ENCODE assay signal across 1 cellular context in the genomic region with DNA sequence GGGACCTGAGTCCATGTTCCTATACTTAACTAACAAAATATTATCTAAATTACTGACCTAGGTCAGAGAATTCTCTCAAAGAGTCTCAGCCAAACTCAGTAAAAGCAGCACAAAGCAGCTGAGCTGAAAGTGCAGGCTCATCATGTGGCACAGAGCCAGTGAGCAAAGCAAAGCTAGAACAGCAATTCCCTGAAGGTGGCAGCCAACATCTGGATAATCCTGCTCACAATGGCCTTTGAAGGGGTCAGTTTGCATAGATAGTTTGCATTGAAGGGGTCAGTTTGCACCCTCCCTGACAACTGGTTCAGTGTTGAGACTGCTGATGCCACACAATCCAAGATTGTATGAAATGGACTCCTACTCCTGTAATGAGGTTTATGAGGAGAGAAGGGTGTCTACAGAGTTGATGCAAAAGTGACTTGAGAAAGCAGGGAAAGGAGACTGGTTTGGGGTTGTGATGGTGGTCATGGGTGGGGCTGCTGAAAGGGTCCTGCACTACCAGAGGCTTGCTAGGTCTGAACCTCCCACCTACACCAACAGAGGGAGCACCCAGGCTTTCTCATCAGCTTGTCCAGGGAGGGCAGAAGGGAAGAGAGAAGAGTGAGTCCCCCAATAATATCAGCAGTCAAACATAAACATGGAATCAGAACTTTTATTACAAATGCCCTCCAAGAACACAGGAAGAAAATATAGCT.
TF ChIP-seq lines count a peak whose summit lies in the region.

No MANE protein-coding gene starts in this region.

TF ChIP-seq in GM12878, 131 proteins besides CTCF, POLR2A, EP300 and RAD21:
- TF ChIP-seq IKZF2 (IDR thresholded peaks at IDR 0.05) (peak in 1 of 2 experiments; percentile 36; a peak in 1 of 4 replicates), HDAC2 (IDR thresholded peaks at IDR 0.05) (no peak), ATF7 (IDR thresholded peaks at IDR 0.05; ENCODE audit: low read depth) (peak; percentile 19; the same call in 1 of the 2 replicates), SMAD5 (IDR thresholded peaks at IDR 0.05; ENCODE audit: low read depth) (no peak), NFXL1 (IDR thresholded peaks at IDR 0.05; ENCODE audit: borderline replicate concordance) (no peak), SUPT20H (IDR thresholded peaks at IDR 0.05; ENCODE audit: borderline replicate concordance, control insufficient read depth, low read depth, low read length) (no peak), MTA2 (IDR thresholded peaks at IDR 0.05; ENCODE audit: low read depth) (no peak), CHD2 (IDR thresholded peaks at IDR 0.05; ENCODE audit: borderline replicate concordance, low read depth, low read length) (no peak), SRF (IDR thresholded peaks at IDR 0.05; ENCODE audit: low read depth in 2 of 2, low read length in 2 of 2) (no peak), DPF2 (IDR thresholded peaks at IDR 0.05) (no peak), MYC (IDR thresholded peaks at IDR 0.05; ENCODE audit: insufficient read depth, insufficient read length, insufficient replicate concordance, low read length, severe bottlenecking) (no peak), HCFC1 (IDR thresholded peaks at IDR 0.05; ENCODE audit: low read length) (no peak), KLF5 (IDR thresholded peaks at IDR 0.05; ENCODE audit: partially characterized antibody) (no peak), NFYA (IDR thresholded peaks at IDR 0.05; ENCODE audit: borderline replicate concordance, low read depth, low read length) (no peak), NBN (IDR thresholded peaks at IDR 0.05) (peak; percentile 55; the same call in 1 of the 2 replicates), MEF2B (IDR thresholded peaks at IDR 0.05; ENCODE audit: partially characterized antibody, poor library complexity, severe bottlenecking) (no peak), YY1 (IDR thresholded peaks at IDR 0.05; ENCODE audit: low read depth, low read length) (0 out of 2 replicates have a peak, but pooled peaks have one; percentile 12), SMARCA5 (IDR thresholded peaks at IDR 0.05) (peak; percentile 70; the same call in 1 of the 2 replicates), HDGF (IDR thresholded peaks at IDR 0.05) (peak; percentile 66; the same call in 1 of the 2 replicates), JUNB (IDR thresholded peaks at IDR 0.05) (no peak), LARP7 (IDR thresholded peaks at IDR 0.05) (no peak), PML (IDR thresholded peaks at IDR 0.05; ENCODE audit: low read length) (no peak), SMC3 (IDR thresholded peaks at IDR 0.05; ENCODE audit: borderline replicate concordance, low read length) (peak; percentile 48; the same call in 1 of the 2 replicates), KDM1A (IDR thresholded peaks at IDR 0.05; ENCODE audit: borderline replicate concordance) (no peak), IKZF1 (conservative IDR thresholded peaks at IDR 0.05) (peak; percentile 48; the same call in 1 of the 2 replicates), SIX5 (IDR thresholded peaks at IDR 0.05; ENCODE audit: low read depth, low read length, severe bottlenecking) (no peak), POLR2AphosphoS2 (IDR thresholded peaks at IDR 0.05; ENCODE audit: low read depth, low read length) (0 out of 2 replicates have a peak, but pooled peaks have one; percentile 41), CEBPB (IDR thresholded peaks at IDR 0.05; ENCODE audit: borderline replicate concordance in 1 of 2, low read depth in 2 of 2, low read length in 2 of 2) (no peak), BACH1 (IDR thresholded peaks at IDR 0.05; ENCODE audit: borderline replicate concordance) (no peak), RFX5 (IDR thresholded peaks at IDR 0.05; ENCODE audit: low read depth, low read length) (peak; percentile 16; the same call in 1 of the 2 replicates), FOXK2 (IDR thresholded peaks at IDR 0.05) (no peak)
- TF ChIP-seq, protein P1, sequence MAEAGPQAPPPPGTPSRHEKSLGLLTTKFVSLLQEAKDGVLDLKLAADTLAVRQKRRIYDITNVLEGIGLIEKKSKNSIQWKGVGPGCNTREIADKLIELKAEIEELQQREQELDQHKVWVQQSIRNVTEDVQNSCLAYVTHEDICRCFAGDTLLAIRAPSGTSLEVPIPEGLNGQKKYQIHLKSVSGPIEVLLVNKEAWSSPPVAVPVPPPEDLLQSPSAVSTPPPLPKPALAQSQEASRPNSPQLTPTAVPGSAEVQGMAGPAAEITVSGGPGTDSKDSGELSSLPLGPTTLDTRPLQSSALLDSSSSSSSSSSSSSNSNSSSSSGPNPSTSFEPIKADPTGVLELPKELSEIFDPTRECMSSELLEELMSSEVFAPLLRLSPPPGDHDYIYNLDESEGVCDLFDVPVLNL (IDR thresholded peaks at IDR 0.05; ENCODE audit: low read depth, low read length), result no peak
- TF ChIP-seq, protein P2, sequence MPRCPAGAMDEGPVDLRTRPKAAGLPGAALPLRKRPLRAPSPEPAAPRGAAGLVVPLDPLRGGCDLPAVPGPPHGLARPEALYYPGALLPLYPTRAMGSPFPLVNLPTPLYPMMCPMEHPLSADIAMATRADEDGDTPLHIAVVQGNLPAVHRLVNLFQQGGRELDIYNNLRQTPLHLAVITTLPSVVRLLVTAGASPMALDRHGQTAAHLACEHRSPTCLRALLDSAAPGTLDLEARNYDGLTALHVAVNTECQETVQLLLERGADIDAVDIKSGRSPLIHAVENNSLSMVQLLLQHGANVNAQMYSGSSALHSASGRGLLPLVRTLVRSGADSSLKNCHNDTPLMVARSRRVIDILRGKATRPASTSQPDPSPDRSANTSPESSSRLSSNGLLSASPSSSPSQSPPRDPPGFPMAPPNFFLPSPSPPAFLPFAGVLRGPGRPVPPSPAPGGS (IDR thresholded peaks at IDR 0.05; ENCODE audit: borderline replicate concordance, insufficient read depth, low read depth, low read length, poor library complexity, severe bottlenecking), result no peak
- TF ChIP-seq, protein P3, sequence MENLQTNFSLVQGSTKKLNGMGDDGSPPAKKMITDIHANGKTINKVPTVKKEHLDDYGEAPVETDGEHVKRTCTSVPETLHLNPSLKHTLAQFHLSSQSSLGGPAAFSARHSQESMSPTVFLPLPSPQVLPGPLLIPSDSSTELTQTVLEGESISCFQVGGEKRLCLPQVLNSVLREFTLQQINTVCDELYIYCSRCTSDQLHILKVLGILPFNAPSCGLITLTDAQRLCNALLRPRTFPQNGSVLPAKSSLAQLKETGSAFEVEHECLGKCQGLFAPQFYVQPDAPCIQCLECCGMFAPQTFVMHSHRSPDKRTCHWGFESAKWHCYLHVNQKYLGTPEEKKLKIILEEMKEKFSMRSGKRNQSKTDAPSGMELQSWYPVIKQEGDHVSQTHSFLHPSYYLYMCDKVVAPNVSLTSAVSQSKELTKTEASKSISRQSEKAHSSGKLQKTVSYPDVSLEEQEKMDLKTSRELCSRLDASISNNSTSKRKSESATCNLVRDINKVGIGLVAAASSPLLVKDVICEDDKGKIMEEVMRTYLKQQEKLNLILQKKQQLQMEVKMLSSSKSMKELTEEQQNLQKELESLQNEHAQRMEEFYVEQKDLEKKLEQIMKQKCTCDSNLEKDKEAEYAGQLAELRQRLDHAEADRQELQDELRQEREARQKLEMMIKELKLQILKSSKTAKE (IDR thresholded peaks at IDR 0.05; ENCODE audit: low read depth, poor library complexity, severe bottlenecking), result peak; percentile 47
- TF ChIP-seq, protein P4, sequence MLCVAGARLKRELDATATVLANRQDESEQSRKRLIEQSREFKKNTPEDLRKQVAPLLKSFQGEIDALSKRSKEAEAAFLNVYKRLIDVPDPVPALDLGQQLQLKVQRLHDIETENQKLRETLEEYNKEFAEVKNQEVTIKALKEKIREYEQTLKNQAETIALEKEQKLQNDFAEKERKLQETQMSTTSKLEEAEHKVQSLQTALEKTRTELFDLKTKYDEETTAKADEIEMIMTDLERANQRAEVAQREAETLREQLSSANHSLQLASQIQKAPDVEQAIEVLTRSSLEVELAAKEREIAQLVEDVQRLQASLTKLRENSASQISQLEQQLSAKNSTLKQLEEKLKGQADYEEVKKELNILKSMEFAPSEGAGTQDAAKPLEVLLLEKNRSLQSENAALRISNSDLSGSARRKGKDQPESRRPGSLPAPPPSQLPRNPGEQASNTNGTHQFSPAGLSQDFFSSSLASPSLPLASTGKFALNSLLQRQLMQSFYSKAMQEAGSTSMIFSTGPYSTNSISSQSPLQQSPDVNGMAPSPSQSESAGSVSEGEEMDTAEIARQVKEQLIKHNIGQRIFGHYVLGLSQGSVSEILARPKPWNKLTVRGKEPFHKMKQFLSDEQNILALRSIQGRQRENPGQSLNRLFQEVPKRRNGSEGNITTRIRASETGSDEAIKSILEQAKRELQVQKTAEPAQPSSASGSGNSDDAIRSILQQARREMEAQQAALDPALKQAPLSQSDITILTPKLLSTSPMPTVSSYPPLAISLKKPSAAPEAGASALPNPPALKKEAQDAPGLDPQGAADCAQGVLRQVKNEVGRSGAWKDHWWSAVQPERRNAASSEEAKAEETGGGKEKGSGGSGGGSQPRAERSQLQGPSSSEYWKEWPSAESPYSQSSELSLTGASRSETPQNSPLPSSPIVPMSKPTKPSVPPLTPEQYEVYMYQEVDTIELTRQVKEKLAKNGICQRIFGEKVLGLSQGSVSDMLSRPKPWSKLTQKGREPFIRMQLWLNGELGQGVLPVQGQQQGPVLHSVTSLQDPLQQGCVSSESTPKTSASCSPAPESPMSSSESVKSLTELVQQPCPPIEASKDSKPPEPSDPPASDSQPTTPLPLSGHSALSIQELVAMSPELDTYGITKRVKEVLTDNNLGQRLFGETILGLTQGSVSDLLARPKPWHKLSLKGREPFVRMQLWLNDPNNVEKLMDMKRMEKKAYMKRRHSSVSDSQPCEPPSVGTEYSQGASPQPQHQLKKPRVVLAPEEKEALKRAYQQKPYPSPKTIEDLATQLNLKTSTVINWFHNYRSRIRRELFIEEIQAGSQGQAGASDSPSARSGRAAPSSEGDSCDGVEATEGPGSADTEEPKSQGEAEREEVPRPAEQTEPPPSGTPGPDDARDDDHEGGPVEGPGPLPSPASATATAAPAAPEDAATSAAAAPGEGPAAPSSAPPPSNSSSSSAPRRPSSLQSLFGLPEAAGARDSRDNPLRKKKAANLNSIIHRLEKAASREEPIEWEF (IDR thresholded peaks at IDR 0.05; ENCODE audit: insufficient replicate concordance, low read depth, low read length), result no peak
- TF ChIP-seq, protein P5, sequence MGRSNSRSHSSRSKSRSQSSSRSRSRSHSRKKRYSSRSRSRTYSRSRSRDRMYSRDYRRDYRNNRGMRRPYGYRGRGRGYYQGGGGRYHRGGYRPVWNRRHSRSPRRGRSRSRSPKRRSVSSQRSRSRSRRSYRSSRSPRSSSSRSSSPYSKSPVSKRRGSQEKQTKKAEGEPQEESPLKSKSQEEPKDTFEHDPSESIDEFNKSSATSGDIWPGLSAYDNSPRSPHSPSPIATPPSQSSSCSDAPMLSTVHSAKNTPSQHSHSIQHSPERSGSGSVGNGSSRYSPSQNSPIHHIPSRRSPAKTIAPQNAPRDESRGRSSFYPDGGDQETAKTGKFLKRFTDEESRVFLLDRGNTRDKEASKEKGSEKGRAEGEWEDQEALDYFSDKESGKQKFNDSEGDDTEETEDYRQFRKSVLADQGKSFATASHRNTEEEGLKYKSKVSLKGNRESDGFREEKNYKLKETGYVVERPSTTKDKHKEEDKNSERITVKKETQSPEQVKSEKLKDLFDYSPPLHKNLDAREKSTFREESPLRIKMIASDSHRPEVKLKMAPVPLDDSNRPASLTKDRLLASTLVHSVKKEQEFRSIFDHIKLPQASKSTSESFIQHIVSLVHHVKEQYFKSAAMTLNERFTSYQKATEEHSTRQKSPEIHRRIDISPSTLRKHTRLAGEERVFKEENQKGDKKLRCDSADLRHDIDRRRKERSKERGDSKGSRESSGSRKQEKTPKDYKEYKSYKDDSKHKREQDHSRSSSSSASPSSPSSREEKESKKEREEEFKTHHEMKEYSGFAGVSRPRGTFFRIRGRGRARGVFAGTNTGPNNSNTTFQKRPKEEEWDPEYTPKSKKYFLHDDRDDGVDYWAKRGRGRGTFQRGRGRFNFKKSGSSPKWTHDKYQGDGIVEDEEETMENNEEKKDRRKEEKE (IDR thresholded peaks at IDR 0.05), result no peak
- TF ChIP-seq, protein P6, sequence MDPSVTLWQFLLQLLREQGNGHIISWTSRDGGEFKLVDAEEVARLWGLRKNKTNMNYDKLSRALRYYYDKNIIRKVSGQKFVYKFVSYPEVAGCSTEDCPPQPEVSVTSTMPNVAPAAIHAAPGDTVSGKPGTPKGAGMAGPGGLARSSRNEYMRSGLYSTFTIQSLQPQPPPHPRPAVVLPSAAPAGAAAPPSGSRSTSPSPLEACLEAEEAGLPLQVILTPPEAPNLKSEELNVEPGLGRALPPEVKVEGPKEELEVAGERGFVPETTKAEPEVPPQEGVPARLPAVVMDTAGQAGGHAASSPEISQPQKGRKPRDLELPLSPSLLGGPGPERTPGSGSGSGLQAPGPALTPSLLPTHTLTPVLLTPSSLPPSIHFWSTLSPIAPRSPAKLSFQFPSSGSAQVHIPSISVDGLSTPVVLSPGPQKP (IDR thresholded peaks at IDR 0.05; ENCODE audit: low read depth, low read length), result no peak
- TF ChIP-seq, protein P7, sequence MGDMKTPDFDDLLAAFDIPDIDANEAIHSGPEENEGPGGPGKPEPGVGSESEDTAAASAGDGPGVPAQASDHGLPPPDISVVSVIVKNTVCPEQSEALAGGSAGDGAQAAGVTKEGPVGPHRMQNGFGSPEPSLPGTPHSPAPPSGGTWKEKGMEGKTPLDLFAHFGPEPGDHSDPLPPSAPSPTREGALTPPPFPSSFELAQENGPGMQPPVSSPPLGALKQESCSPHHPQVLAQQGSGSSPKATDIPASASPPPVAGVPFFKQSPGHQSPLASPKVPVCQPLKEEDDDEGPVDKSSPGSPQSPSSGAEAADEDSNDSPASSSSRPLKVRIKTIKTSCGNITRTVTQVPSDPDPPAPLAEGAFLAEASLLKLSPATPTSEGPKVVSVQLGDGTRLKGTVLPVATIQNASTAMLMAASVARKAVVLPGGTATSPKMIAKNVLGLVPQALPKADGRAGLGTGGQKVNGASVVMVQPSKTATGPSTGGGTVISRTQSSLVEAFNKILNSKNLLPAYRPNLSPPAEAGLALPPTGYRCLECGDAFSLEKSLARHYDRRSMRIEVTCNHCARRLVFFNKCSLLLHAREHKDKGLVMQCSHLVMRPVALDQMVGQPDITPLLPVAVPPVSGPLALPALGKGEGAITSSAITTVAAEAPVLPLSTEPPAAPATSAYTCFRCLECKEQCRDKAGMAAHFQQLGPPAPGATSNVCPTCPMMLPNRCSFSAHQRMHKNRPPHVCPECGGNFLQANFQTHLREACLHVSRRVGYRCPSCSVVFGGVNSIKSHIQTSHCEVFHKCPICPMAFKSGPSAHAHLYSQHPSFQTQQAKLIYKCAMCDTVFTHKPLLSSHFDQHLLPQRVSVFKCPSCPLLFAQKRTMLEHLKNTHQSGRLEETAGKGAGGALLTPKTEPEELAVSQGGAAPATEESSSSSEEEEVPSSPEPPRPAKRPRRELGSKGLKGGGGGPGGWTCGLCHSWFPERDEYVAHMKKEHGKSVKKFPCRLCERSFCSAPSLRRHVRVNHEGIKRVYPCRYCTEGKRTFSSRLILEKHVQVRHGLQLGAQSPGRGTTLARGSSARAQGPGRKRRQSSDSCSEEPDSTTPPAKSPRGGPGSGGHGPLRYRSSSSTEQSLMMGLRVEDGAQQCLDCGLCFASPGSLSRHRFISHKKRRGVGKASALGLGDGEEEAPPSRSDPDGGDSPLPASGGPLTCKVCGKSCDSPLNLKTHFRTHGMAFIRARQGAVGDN (IDR thresholded peaks at IDR 0.05), result 0 out of 2 replicates have a peak, but pooled peaks have one; percentile 38
